Comparison of ENCODE assay signal across 1 cellular context in the genomic region with DNA sequence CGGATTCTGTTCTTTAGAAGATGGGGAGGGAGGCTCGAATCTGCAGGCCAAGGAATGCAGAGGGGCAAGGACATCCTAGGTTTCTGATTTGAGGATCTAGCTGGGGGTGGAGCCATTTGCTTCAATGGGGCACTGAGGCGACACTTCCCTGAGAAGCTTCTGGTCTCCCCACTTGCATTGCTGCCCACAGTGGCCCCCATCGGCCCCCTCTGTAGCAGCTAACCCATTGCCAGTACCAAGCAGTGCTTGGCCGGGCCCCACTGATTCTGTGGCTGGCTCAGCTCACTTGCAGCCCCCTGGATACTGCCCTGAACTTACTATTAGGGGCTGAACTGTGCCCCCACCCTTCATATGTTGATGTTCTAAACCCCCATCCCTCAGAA.
TF ChIP-seq lines count a peak whose summit lies in the region.

No MANE protein-coding gene starts in this region.

TF ChIP-seq in H1, 55 proteins besides CTCF, POLR2A, EP300 and RAD21:
- TF ChIP-seq CBX8 (IDR thresholded peaks at IDR 0.05; ENCODE audit: borderline replicate concordance, low read depth, low read length) (no peak), EGR1 (IDR thresholded peaks at IDR 0.05; ENCODE audit: borderline replicate concordance, low read depth, low read length) (no peak), PHF8 (conservative IDR thresholded peaks at IDR 0.05; ENCODE audit: low read depth, low read length) (no peak), CHD2 (IDR thresholded peaks at IDR 0.05; ENCODE audit: low read length) (no peak), GTF2F1 (IDR thresholded peaks at IDR 0.05; ENCODE audit: borderline replicate concordance, low read depth, low read length) (no peak), RNF2 (IDR thresholded peaks at IDR 0.05; ENCODE audit: borderline replicate concordance, low read depth, low read length, missing control alignments, poor library complexity, severe bottlenecking) (no peak), MAFK (IDR thresholded peaks at IDR 0.05; ENCODE audit: low read depth, low read length) (no peak), TAF1 (IDR thresholded peaks at IDR 0.05; ENCODE audit: low read depth, low read length) (no peak)
- TF ChIP-seq, protein P1, sequence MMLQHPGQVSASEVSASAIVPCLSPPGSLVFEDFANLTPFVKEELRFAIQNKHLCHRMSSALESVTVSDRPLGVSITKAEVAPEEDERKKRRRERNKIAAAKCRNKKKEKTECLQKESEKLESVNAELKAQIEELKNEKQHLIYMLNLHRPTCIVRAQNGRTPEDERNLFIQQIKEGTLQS (IDR thresholded peaks at IDR 0.05; ENCODE audit: insufficient read depth, low read depth, low read length), result no peak
